2 cellular contexts compared by ENCODE assay signal in genomic region chr17:80503921-80504320, GRCh38.
TF ChIP-seq lines count a peak whose summit lies in the region.

No MANE protein-coding gene starts in this region.

TF ChIP-seq in HepG2, 621 proteins besides CTCF, POLR2A, EP300 and RAD21:
- TF ChIP-seq ZNF282 (IDR thresholded peaks at IDR 0.05; ENCODE audit: partially characterized antibody), result peak; percentile 33
- no peak for TF ChIP-seq ZBTB37 (CRISPR knock-in tag; IDR thresholded peaks at IDR 0.05)
- peak; percentile 20; the same call in 1 of the 2 replicates for TF ChIP-seq FOXA1 (IDR thresholded peaks at IDR 0.05)
- no peak for TF ChIP-seq FOXA1 (CRISPR knock-in tag; IDR thresholded peaks at IDR 0.05)

TF ChIP-seq in H1, 55 proteins besides CTCF, POLR2A, EP300 and RAD21:
- TF ChIP-seq KDM1A (IDR thresholded peaks at IDR 0.05; ENCODE audit: borderline replicate concordance, low read length) (no peak), TAF1 (IDR thresholded peaks at IDR 0.05; ENCODE audit: low read depth, low read length) (no peak), TAF7 (optimal IDR thresholded peaks at IDR 0.05; ENCODE audit: borderline replicate concordance, low read depth, low read length) (no peak), GABPA (IDR thresholded peaks at IDR 0.05; ENCODE audit: borderline replicate concordance, insufficient read depth, low read length) (no peak), POU5F1 (IDR thresholded peaks at IDR 0.05; ENCODE audit: low read depth, low read length) (no peak), PHF8 (conservative IDR thresholded peaks at IDR 0.05; ENCODE audit: low read depth, low read length) (no peak), SIRT6 (IDR thresholded peaks at IDR 0.05; ENCODE audit: low read length) (no peak), SP2 (IDR thresholded peaks at IDR 0.05; ENCODE audit: low read length) (no peak), RBBP5 (IDR thresholded peaks at IDR 0.05; ENCODE audit: borderline replicate concordance, low read depth, low read length) (no peak), EZH2 (IDR thresholded peaks at IDR 0.05; ENCODE audit: low read depth, low read length, severe bottlenecking) (no peak), BACH1 (IDR thresholded peaks at IDR 0.05; ENCODE audit: low read length) (no peak), RNF2 (IDR thresholded peaks at IDR 0.05; ENCODE audit: borderline replicate concordance, low read depth, low read length, missing control alignments, poor library complexity, severe bottlenecking) (no peak), RXRA (IDR thresholded peaks at IDR 0.05; ENCODE audit: insufficient read depth, low read depth, low read length) (no peak), CREB1 (IDR thresholded peaks at IDR 0.05) (no peak), SP4 (IDR thresholded peaks at IDR 0.05; ENCODE audit: low read length) (no peak), BCL11A (IDR thresholded peaks at IDR 0.05; ENCODE audit: low read depth in 2 of 2, low read length in 2 of 2) (no peak)
- TF ChIP-seq, protein P1, sequence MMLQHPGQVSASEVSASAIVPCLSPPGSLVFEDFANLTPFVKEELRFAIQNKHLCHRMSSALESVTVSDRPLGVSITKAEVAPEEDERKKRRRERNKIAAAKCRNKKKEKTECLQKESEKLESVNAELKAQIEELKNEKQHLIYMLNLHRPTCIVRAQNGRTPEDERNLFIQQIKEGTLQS (IDR thresholded peaks at IDR 0.05; ENCODE audit: insufficient read depth, low read depth, low read length), result no peak
- TF ChIP-seq, protein P2, sequence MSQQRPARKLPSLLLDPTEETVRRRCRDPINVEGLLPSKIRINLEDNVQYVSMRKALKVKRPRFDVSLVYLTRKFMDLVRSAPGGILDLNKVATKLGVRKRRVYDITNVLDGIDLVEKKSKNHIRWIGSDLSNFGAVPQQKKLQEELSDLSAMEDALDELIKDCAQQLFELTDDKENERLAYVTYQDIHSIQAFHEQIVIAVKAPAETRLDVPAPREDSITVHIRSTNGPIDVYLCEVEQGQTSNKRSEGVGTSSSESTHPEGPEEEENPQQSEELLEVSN (IDR thresholded peaks at IDR 0.05), result no peak
